In genomic region chr20:34713194-34713943, GRCh38 we compare ENCODE assay signal across 8 cellular contexts. TPM values are rescaled to one million over a fixed set of nuclear protein-coding genes. Genes with fewer than 3 reads are reported as not detected.
DNase-seq lines count a peak whose midpoint lies in the region; ATAC-seq and TF ChIP-seq lines count a peak whose summit lies in the region.

No MANE protein-coding gene starts in this region.

- peak; percentile 65 for DNase-seq in Calu3
- DNase-seq in HUDEP-2 (lab: John Stamatoyannopoulos, UW; ENCODE audit: unreplicated experiment in 76 of 76) = peak in 74 of 76 experiments; percentile 19 to 97 (median 82)
- DNase-seq in amniotic epithelial cell (ENCODE audit: low read depth) = peak; percentile 100
- DNase-seq in lung microvascular endothelial cell (ENCODE audit: low read depth in 2 of 2) = peak; percentile 66 to 98
- DNase-seq in posterior cingulate gyrus = no peak

- no peak for ATAC-seq in HG02759 (IDR thresholded peaks at IDR 0.05; ENCODE audit: unreplicated experiment)
- no peak for ATAC-seq in HG02588 (IDR thresholded peaks at IDR 0.05; ENCODE audit: unreplicated experiment)
- ATAC-seq in HG03045 (IDR thresholded peaks at IDR 0.05; ENCODE audit: unreplicated experiment) = no peak

- peaks cover 53% of the 10 kb centered on the region for H3K36me3 Mint-ChIP-seq in Calu3 (ENCODE audit: insufficient read depth, unreplicated experiment)

- peaks cover 33% of the 10 kb centered on the region for H3K4me1 Mint-ChIP-seq in Calu3 (ENCODE audit: low read depth, unreplicated experiment)

- intact Hi-C loops in Calu3 (cut with micrococcal nuclease; ENCODE audit: unreplicated experiment) (loop anchor here (10.0 kb wide), 2 partner anchors 61 to 519 kb away; no protein-coding TSS in a partner anchor), posterior cingulate gyrus (cut with DNase I) (no loop called here)

- BruUV-seq in Calu3 (replicated peaks; lab: Mats Ljungman, UMichigan) = no TSS peak

- peaks cover 17% of the 10 kb centered on the region for H3K27me3 Mint-ChIP-seq in Calu3 (ENCODE audit: unreplicated experiment)

- no peak overlapping the region for H3K4me3 Mint-ChIP-seq in Calu3 (ENCODE audit: low read depth, unreplicated experiment)

- peak overlapping the region; percentile 18 for H3K27ac Mint-ChIP-seq in Calu3 (ENCODE audit: unreplicated experiment)

- CTCF ChIA-PET in Calu3 (lab: Charles Lee) = interaction anchor here (0.6 to 2.1 kb wide), 11 partner anchors 9 to 415 kb away, joined by 3 to 17 read pairs (median 4); partner anchors contain the start of gene TP53INP2

- TF ChIP-seq CTCF in Calu3 (IDR thresholded peaks at IDR 0.05; ENCODE audit: unreplicated experiment) = no peak

- H3K9me3 Mint-ChIP-seq in Calu3 (ENCODE audit: low read depth, unreplicated experiment) = no peaks in the 10 kb centered on the region

RNA-seq across cellular contexts. Expression of gene TP53INP2, which starts 9.2 kb away (rescaled TPM):
- 5.0 and 5.2 TPM in 2 replicates for total RNA-seq in Calu3 (2022)
- total RNA-seq in lung microvascular endothelial cell = 3.5 and 3.6 TPM in 2 replicates

RNA-seq across cellular contexts. Expression of gene PIGU, which starts 36.5 kb away (rescaled TPM):
- 42.8 and 44.6 TPM in 2 replicates for total RNA-seq in Calu3 (2022)
- total RNA-seq in lung microvascular endothelial cell = 3.9 and 5.0 TPM in 2 replicates

Comparison
In these comparisons a context has a peak if more than half of its experiments do, and no peak if none do; other contexts are left out.
1. DNase-seq: peak in Calu3 (single experiment), HUDEP-2 (74 of 76), amniotic epithelial cell (single experiment) and lung microvascular endothelial cell (2 of 2); none in posterior cingulate gyrus (0 of 10).